In genomic region chr16:89297870-89298545, GRCh38 we compare ENCODE assay signal across 10 cellular contexts.
A peak's percentile ranks its signal among the peaks of the same experiment; 100 is the strongest.
DNase-seq lines count a peak whose midpoint lies in the region; ATAC-seq and TF ChIP-seq lines count a peak whose summit lies in the region.
"Had no signal": no experiment of that assay in that cellular context is flagged by ENCODE, and none has a peak within 500 bp of the region (broad histone marks: within the 10 kb centered on the region; RNA-seq: fewer than 3 reads in every experiment).

No MANE protein-coding gene starts in this region.

- peaks cover 32% of the 10 kb centered on the region for H3K4me1 Mint-ChIP-seq in activated CD4-positive, alpha-beta T cell treated with anti-CD3 and anti-CD28 coated beads, Interleukin-2, amount 10 ng/mL, durations not matched to agents 24 days and 14 days
- peaks cover 32% of the 10 kb centered on the region for H3K4me1 Mint-ChIP-seq in osteocyte (ENCODE audit: unreplicated experiment)

- H3K27me3 Mint-ChIP-seq in activated CD4-positive, alpha-beta T cell treated with anti-CD3 and anti-CD28 coated beads, Interleukin-2, amount 10 ng/mL, durations not matched to agents 24 days and 14 days: no peaks in the 10 kb centered on the region
- no peaks in the 10 kb centered on the region for H3K27me3 Mint-ChIP-seq in osteocyte (ENCODE audit: unreplicated experiment)

- H3K27ac Mint-ChIP-seq in activated CD4-positive, alpha-beta T cell treated with anti-CD3 and anti-CD28 coated beads, Interleukin-2, amount 10 ng/mL, durations not matched to agents 24 days and 14 days: peak overlapping the region; percentile 60
- H3K27ac Mint-ChIP-seq in osteocyte (ENCODE audit: unreplicated experiment): peak overlapping the region; percentile 60

- H3K27me3 ChIP-seq in dorsolateral prefrontal cortex: no peaks in the 10 kb centered on the region
- H3K27me3 ChIP-seq: MG63 had no signal

- no peak overlapping the region for H3K4me3 Mint-ChIP-seq in activated CD4-positive, alpha-beta T cell treated with anti-CD3 and anti-CD28 coated beads, Interleukin-2, amount 10 ng/mL, durations not matched to agents 24 days and 14 days
- no peak overlapping the region for H3K4me3 Mint-ChIP-seq in osteocyte (ENCODE audit: unreplicated experiment)

- H3K27ac ChIP-seq in dorsolateral prefrontal cortex: peak overlapping the region in 45 of 59 donors; percentile 1 to 75 (median 51)

- H3K36me3 Mint-ChIP-seq in activated CD4-positive, alpha-beta T cell treated with anti-CD3 and anti-CD28 coated beads, Interleukin-2, amount 10 ng/mL, durations not matched to agents 24 days and 14 days (ENCODE audit: low read depth): peaks cover 25% of the 10 kb centered on the region
- H3K36me3 Mint-ChIP-seq in osteocyte (ENCODE audit: unreplicated experiment): peaks cover 20% of the 10 kb centered on the region

- no peak for DNase-seq in activated CD4-positive, alpha-beta T cell treated with anti-CD3 and anti-CD28 coated beads, Interleukin-2, amount 10 ng/mL, durations not matched to agents 24 days and 14 days
- DNase-seq in activated CD4-positive, alpha-beta T cell treated with anti-CD3 and anti-CD28 coated beads, Interleukin-2, amount 50 U/mL, for 1 hour: no peak
- DNase-seq in Kasumi-1 (lab: John Stamatoyannopoulos, UW) (peak; percentile 86 to 89), dorsolateral prefrontal cortex (no peak), osteocyte (ENCODE audit: extremely low spot score, unreplicated experiment) (no peak)
- DNase-seq in stimulated activated CD4-positive, alpha-beta T cell treated with anti-CD3 and anti-CD28 coated beads, Interleukin-15, amount 100 ng/mL, for 24 hours: no peak
- DNase-seq: kidney glomerular epithelial cell, MG63 had no signal

- TF ChIP-seq CTCF in dorsolateral prefrontal cortex (IDR thresholded peaks at IDR 0.05 in 54 of 56, conservative IDR thresholded peaks at IDR 0.05 in 2 of 56; ENCODE audit: low read depth in 1 of 56, partially characterized antibody in 56 of 56) (no peak), osteocyte (IDR thresholded peaks at IDR 0.05) (no peak)

- intact Hi-C loops in activated CD4-positive, alpha-beta T cell treated with anti-CD3 and anti-CD28 coated beads, Interleukin-2, amount 10 ng/mL, durations not matched to agents 24 days and 14 days (cut with micrococcal nuclease): no loop called here
- intact Hi-C loops in dorsolateral prefrontal cortex (cut with DNase I): no loop called here

- no peak overlapping the region for H3K4me3 ChIP-seq in dorsolateral prefrontal cortex
- H3K4me3 ChIP-seq: MG63 had no signal

- ATAC-seq in GM19395 (IDR thresholded peaks at IDR 0.05; ENCODE audit: unreplicated experiment): no peak
- no peak for ATAC-seq in HG02588 (IDR thresholded peaks at IDR 0.05; ENCODE audit: unreplicated experiment)

- no peaks in the 10 kb centered on the region for H3K9me3 Mint-ChIP-seq in activated CD4-positive, alpha-beta T cell treated with anti-CD3 and anti-CD28 coated beads, Interleukin-2, amount 10 ng/mL, durations not matched to agents 24 days and 14 days
- H3K9me3 Mint-ChIP-seq in osteocyte (ENCODE audit: unreplicated experiment): no peaks in the 10 kb centered on the region

Comparison
In these comparisons a context has a peak if more than half of its experiments do, and no peak if none do; other contexts are left out.
1. DNase-seq: peak in Kasumi-1 (2 of 2); none in activated CD4-positive, alpha-beta T cell treated with anti-CD3 and anti-CD28 coated beads, Interleukin-2, amount 10 ng/mL, durations not matched to agents 24 days and 14 days (single experiment), activated CD4-positive, alpha-beta T cell treated with anti-CD3 and anti-CD28 coated beads, Interleukin-2, amount 50 U/mL, for 1 hour (single experiment), dorsolateral prefrontal cortex (0 of 10), osteocyte (single experiment) and stimulated activated CD4-positive, alpha-beta T cell treated with anti-CD3 and anti-CD28 coated beads, Interleukin-15, amount 100 ng/mL, for 24 hours (single experiment).